In the genomic region with DNA sequence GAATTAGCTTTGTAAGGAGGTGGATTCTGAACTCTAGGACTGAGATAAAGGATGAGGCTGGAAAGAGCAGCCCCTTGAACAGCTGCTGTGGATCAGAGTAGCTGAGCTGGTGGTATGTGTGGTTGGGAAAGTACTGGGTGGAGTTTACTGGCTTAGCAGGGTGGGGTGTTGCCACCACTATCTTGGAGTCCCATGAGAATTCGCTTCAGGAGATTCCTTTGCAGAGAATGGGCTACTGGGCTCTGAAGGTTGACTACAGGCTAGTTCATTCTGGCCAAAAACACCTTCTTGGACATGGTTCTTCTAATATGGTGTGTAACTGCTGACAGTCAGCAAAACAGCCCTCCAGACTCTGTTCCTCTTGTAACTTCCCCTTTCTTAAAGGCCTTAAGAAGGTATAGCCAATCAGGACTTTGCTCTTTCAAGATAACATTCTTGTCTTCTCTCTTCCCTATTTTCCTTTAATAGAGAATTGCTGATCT, we compare ENCODE assay signal across 8 cellular contexts. TPM values are rescaled to one million over a fixed set of nuclear protein-coding genes. Genes with fewer than 3 reads are reported as not detected.
A peak's percentile ranks its signal among the peaks of the same experiment; 100 is the strongest.
DNase-seq lines count a peak whose midpoint lies in the region; ATAC-seq and TF ChIP-seq lines count a peak whose summit lies in the region.

No MANE protein-coding gene starts in this region.

- H3K9me3 ChIP-seq in left ventricle myocardium inferior (replicated peaks), result no peaks in the 10 kb centered on the region

- peaks cover 23% of the 10 kb centered on the region for H3K4me1 ChIP-seq in left ventricle myocardium inferior

- H3K27ac ChIP-seq in left ventricle myocardium inferior (replicated peaks), result no peak overlapping the region

- H3K4me3 Mint-ChIP-seq in activated naive CD8-positive, alpha-beta T cell treated with anti-CD3 and anti-CD28 coated beads for 36 hours, result no peak overlapping the region

- H3K4me3 ChIP-seq in left ventricle myocardium inferior, result no peak overlapping the region

- no peak for TF ChIP-seq CTCF in left ventricle myocardium inferior (IDR thresholded peaks at IDR 0.05; ENCODE audit: borderline replicate concordance)

- no peaks in the 10 kb centered on the region for H3K9me3 Mint-ChIP-seq in activated naive CD8-positive, alpha-beta T cell treated with anti-CD3 and anti-CD28 coated beads for 36 hours

- intact Hi-C loops in Right ventricle myocardium superior (cut with DNase I) (no loop called here), left ventricle myocardium inferior (cut with micrococcal nuclease) (no loop called here)

- H3K36me3 ChIP-seq in left ventricle myocardium inferior, result no peaks in the 10 kb centered on the region

- ATAC-seq in Right ventricle myocardium superior (ENCODE audit: poor library complexity), result peak; percentile 73
- peak; percentile 43 for ATAC-seq in HG03280 (IDR thresholded peaks at IDR 0.05; ENCODE audit: unreplicated experiment)

- DNase-seq in Right ventricle myocardium superior (no peak), left ventricle myocardium inferior (no peak), pons (ENCODE audit: low spot score) (peak; percentile 86), NCI-H524 treated with DMSO at 0.1 percent for 48 hours (lab: John Stamatoyannopoulos, UW) (no peak), NCI-H524 (lab: John Stamatoyannopoulos, UW) (no peak), NCI-H2029 treated with DMSO at 0.1 percent for 48 hours (lab: John Stamatoyannopoulos, UW) (no peak)
- no peak for DNase-seq in activated naive CD8-positive, alpha-beta T cell treated with anti-CD3 and anti-CD28 coated beads for 36 hours

- H3K4me1 Mint-ChIP-seq in activated naive CD8-positive, alpha-beta T cell treated with anti-CD3 and anti-CD28 coated beads for 36 hours, result peaks cover 63% of the 10 kb centered on the region

- H3K27ac Mint-ChIP-seq in activated naive CD8-positive, alpha-beta T cell treated with anti-CD3 and anti-CD28 coated beads for 36 hours, result peak overlapping the region; percentile 0

- H3K27me3 ChIP-seq in left ventricle myocardium inferior (ENCODE audit: low read depth), result no peaks in the 10 kb centered on the region

- no peaks in the 10 kb centered on the region for H3K27me3 Mint-ChIP-seq in activated naive CD8-positive, alpha-beta T cell treated with anti-CD3 and anti-CD28 coated beads for 36 hours

- peaks cover 9% of the 10 kb centered on the region for H3K36me3 Mint-ChIP-seq in activated naive CD8-positive, alpha-beta T cell treated with anti-CD3 and anti-CD28 coated beads for 36 hours

RNA-seq across cellular contexts. Expression of a gene that starts 52.7 kb away (rescaled TPM):
- total RNA-seq in Right ventricle myocardium superior (2.0 TPM), left ventricle myocardium inferior (2.3 TPM)
- total RNA-seq in activated naive CD8-positive, alpha-beta T cell treated with anti-CD3 and anti-CD28 coated beads for 36 hours, result 10 to 100 TPM; 14.8 TPM
